In the genomic region with DNA sequence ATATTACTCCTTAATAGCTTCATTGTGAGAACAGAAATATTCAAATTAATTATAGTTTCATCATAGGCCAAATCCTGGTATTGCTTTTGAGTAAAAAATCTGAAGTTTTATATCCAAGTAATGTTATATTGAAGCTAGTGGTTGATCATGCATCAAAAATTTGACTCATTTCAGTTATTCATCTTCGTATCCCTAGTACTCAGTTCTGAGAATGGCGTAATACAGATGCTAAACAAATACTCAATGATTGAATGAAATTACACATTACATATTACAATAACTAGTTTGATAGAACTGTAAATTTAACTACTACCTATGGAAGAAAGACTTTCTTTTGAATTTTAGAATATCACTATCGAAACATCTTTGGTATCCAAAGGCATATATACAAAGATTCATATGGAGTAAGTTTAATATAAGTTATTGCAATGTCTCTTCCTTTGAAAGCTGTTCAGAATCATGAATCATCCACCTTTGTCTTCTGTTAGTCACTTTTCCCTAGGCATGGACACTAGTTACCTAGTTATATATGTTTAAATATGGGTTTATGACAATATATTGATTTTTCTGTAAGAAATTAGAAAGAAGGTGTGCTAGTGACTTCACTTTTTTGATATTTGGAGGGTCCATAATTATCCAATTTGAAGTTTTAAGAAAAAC, we compare ENCODE assay signal across 26 cellular contexts. TPM values are rescaled to one million over a fixed set of nuclear protein-coding genes. Genes with fewer than 3 reads are reported as not detected.
"Had no signal": no experiment of that assay in that cellular context is flagged by ENCODE, and none has a peak within 500 bp of the region (broad histone marks: within the 10 kb centered on the region; RNA-seq: fewer than 3 reads in every experiment).

No MANE protein-coding gene starts in this region.

- H3K9me3 Mint-ChIP-seq: activated B cell treated with CpG ODN at 0.5 μM for 24 hours; activated T-helper 17 cell treated with anti-CD3 and anti-CD28 coated beads, Interleukin-2, amount 50 U/mL, for 72 hours; endodermal cell had no signal

- H3K4me1 ChIP-seq: colonic mucosa, thyroid gland had no signal

- H3K4me1 Mint-ChIP-seq: activated T-helper 17 cell treated with anti-CD3 and anti-CD28 coated beads, Interleukin-2, amount 50 U/mL, for 72 hours had no signal

- H3K9me3 ChIP-seq: body of pancreas, colonic mucosa, gastrocnemius medialis, heart left ventricle, mucosa of descending colon, thyroid gland had no signal

- H3K27ac ChIP-seq: body of pancreas, colonic mucosa, heart left ventricle, thyroid gland had no signal

- H3K4me3 Mint-ChIP-seq: activated B cell treated with CpG ODN at 0.5 μM for 24 hours; activated CD4-positive, alpha-beta T cell treated with anti-CD3 and anti-CD28 coated beads, Interleukin-2, amount 10 ng/mL, durations not matched to agents 24 days and 14 days; activated CD8-positive, alpha-beta T cell treated with anti-CD3 and anti-CD28 coated beads for 36 hours; activated naive CD8-positive, alpha-beta T cell treated with anti-CD3 and anti-CD28 coated beads, Interleukin-2, amount 10 ng/mL, durations not matched to agents 7 days and 5 days; activated T-helper 17 cell treated with anti-CD3 and anti-CD28 coated beads, Interleukin-2, amount 50 U/mL, for 72 hours; central memory CD8-positive, alpha-beta T cell; endodermal cell; memory B cell; naive B cell had no signal

- H3K4me3 ChIP-seq: body of pancreas, colonic mucosa, gastrocnemius medialis, heart left ventricle, mucosa of descending colon, thyroid gland had no signal

- H3K27ac Mint-ChIP-seq: activated B cell treated with CpG ODN at 0.5 μM for 24 hours; activated CD4-positive, alpha-beta T cell treated with anti-CD3 and anti-CD28 coated beads, Interleukin-2, amount 10 ng/mL, durations not matched to agents 24 days and 14 days; activated CD8-positive, alpha-beta T cell treated with anti-CD3 and anti-CD28 coated beads for 36 hours; activated naive CD8-positive, alpha-beta T cell treated with anti-CD3 and anti-CD28 coated beads, Interleukin-2, amount 10 ng/mL, durations not matched to agents 7 days and 5 days; activated T-helper 17 cell treated with anti-CD3 and anti-CD28 coated beads, Interleukin-2, amount 50 U/mL, for 72 hours; endodermal cell; memory B cell; naive B cell had no signal

- DNase-seq: activated B cell treated with CpG ODN at 0.5 μM for 24 hours; activated CD4-positive, alpha-beta T cell treated with anti-CD3 and anti-CD28 coated beads, Interleukin-2, amount 10 ng/mL, durations not matched to agents 24 days and 14 days; activated CD8-positive, alpha-beta T cell treated with anti-CD3 and anti-CD28 coated beads for 36 hours; activated naive CD4-positive, alpha-beta T cell; activated naive CD8-positive, alpha-beta T cell treated with anti-CD3 and anti-CD28 coated beads, Interleukin-2, amount 10 ng/mL, durations not matched to agents 7 days and 5 days; activated T-cell treated with anti-CD3 and anti-CD28 coated beads, Interleukin-2, amount 50 U/mL, for 1 hour; amygdala; body of pancreas; colonic mucosa; endodermal cell; gastrocnemius medialis; heart left ventricle; kidney glomerular epithelial cell; left ventricle myocardium superior; mucosa of descending colon; naive B cell; retina; stimulated activated CD8-positive, alpha-beta memory T cell treated with anti-CD3 and anti-CD28 coated beads, Interleukin-4, amount 100 ng/mL, for 48 hours; stimulated activated naive CD4-positive, alpha-beta T cell treated with Interleukin-2 at 50 U/mL for 16 hours; T-helper 1 cell; T-helper 9 cell; thyroid gland had no signal

- H3K27me3 ChIP-seq: gastrocnemius medialis, thyroid gland had no signal

- ATAC-seq: activated CD8-positive, alpha-beta T cell treated with anti-CD3 and anti-CD28 coated beads for 36 hours; activated T-helper 17 cell treated with anti-CD3 and anti-CD28 coated beads, Interleukin-2, amount 50 U/mL, for 72 hours; body of pancreas; gastrocnemius medialis; heart left ventricle; left ventricle myocardium superior; mucosa of descending colon had no signal

- FAIRE-seq: urothelium cell line had no signal

- H3K36me3 ChIP-seq: colonic mucosa, gastrocnemius medialis, heart left ventricle, thyroid gland had no signal

RNA-seq across cellular contexts. Expression of gene ZNF462, which starts 5.0 kb away (rescaled TPM):
- total RNA-seq: activated B cell treated with CpG ODN at 0.5 μM for 24 hours; activated CD8-positive, alpha-beta T cell treated with anti-CD3 and anti-CD28 coated beads for 36 hours had no signal
